1 cellular context compared by ENCODE assay signal in the genomic region with DNA sequence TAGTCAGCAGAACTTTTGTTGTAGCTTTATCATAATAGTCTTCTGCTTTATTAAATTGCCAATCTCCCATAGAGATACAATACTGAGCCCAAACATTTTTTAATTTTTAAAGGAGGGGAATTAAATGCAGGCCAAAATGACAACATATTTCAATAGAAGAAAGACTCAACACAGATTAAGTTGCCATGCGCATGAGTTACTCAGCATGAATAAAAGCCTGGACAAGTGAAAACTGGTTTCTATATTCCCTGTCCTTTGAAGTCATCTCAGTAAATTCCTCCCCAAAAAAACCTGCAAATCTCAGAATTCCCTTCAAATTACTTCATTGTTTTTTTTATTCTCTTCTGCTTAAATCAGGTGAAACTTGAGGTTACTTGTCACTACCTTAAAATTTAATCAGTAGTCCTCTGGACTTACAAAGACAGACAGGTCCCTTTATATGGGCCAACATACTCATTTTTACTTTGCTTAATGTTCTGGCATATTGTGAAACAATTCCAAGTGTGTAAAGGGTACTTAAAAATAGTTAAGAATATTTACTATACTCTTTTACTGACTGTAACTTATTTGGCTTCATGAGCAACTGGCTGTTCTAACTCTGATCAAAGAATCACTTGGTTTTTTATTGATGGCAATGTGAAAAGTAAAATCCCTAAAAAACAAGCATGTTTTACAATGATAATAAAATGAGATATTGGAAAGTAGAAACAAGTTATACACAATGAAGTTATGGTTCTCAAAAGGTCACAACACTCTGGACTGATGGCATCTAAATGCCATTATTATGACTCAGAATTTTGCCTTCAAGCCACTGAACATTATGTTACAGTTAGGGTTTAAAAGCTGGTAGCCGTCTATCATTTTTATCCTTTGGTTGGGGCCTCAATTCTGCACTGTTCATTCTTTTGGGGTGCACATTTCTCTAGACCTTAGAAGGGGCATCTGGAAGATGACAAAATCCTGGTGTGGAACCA.
TF ChIP-seq lines count a peak whose summit lies in the region.

No MANE protein-coding gene starts in this region.

TF ChIP-seq in GM23338, 12 proteins besides CTCF, POLR2A, EP300 and RAD21:
- no peak for TF ChIP-seq POLR2AphosphoS5 (IDR thresholded peaks at IDR 0.05; ENCODE audit: low read depth)
- TF ChIP-seq CREB1 (CRISPR knock-in tag; IDR thresholded peaks at IDR 0.05; ENCODE audit: low read depth): no peak
- no peak for TF ChIP-seq NANOG (IDR thresholded peaks at IDR 0.05; ENCODE audit: borderline replicate concordance)
- TF ChIP-seq EZH2phosphoT487 (IDR thresholded peaks at IDR 0.05; ENCODE audit: unreplicated experiment): no peak
- TF ChIP-seq ZNF114 (CRISPR knock-in tag; IDR thresholded peaks at IDR 0.05): no peak
- no peak for TF ChIP-seq STAT1 (IDR thresholded peaks at IDR 0.05; ENCODE audit: unreplicated experiment)
- TF ChIP-seq, protein P1, sequence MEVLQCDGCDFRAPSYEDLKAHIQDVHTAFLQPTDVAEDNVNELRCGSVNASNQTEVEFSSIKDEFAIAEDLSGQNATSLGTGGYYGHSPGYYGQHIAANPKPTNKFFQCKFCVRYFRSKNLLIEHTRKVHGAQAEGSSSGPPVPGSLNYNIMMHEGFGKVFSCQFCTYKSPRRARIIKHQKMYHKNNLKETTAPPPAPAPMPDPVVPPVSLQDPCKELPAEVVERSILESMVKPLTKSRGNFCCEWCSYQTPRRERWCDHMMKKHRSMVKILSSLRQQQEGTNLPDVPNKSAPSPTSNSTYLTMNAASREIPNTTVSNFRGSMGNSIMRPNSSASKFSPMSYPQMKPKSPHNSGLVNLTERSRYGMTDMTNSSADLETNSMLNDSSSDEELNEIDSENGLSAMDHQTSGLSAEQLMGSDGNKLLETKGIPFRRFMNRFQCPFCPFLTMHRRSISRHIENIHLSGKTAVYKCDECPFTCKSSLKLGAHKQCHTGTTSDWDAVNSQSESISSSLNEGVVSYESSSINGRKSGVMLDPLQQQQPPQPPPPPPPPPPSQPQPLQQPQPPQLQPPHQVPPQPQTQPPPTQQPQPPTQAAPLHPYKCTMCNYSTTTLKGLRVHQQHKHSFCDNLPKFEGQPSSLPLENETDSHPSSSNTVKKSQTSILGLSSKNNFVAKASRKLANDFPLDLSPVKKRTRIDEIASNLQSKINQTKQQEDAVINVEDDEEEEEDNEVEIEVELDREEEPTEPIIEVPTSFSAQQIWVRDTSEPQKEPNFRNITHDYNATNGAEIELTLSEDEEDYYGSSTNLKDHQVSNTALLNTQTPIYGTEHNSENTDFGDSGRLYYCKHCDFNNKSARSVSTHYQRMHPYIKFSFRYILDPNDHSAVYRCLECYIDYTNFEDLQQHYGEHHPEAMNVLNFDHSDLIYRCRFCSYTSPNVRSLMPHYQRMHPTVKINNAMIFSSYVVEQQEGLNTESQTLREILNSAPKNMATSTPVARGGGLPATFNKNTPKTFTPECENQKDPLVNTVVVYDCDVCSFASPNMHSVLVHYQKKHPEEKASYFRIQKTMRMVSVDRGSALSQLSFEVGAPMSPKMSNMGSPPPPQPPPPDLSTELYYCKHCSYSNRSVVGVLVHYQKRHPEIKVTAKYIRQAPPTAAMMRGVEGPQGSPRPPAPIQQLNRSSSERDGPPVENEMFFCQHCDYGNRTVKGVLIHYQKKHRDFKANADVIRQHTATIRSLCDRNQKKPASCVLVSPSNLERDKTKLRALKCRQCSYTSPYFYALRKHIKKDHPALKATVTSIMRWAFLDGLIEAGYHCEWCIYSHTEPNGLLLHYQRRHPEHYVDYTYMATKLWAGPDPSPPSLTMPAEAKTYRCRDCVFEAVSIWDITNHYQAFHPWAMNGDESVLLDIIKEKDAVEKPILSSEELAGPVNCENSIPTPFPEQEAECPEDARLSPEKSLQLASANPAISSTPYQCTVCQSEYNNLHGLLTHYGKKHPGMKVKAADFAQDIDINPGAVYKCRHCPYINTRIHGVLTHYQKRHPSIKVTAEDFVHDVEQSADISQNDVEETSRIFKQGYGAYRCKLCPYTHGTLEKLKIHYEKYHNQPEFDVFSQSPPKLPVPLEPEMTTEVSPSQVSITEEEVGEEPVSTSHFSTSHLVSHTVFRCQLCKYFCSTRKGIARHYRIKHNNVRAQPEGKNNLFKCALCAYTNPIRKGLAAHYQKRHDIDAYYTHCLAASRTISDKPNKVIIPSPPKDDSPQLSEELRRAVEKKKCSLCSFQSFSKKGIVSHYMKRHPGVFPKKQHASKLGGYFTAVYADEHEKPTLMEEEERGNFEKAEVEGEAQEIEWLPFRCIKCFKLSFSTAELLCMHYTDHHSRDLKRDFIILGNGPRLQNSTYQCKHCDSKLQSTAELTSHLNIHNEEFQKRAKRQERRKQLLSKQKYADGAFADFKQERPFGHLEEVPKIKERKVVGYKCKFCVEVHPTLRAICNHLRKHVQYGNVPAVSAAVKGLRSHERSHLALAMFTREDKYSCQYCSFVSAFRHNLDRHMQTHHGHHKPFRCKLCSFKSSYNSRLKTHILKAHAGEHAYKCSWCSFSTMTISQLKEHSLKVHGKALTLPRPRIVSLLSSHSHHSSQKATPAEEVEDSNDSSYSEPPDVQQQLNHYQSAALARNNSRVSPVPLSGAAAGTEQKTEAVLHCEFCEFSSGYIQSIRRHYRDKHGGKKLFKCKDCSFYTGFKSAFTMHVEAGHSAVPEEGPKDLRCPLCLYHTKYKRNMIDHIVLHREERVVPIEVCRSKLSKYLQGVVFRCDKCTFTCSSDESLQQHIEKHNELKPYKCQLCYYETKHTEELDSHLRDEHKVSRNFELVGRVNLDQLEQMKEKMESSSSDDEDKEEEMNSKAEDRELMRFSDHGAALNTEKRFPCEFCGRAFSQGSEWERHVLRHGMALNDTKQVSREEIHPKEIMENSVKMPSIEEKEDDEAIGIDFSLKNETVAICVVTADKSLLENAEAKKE (CRISPR knock-in tag; IDR thresholded peaks at IDR 0.05): no peak
- TF ChIP-seq EZH2 (IDR thresholded peaks at IDR 0.05; ENCODE audit: low read depth, unreplicated experiment): no peak
- TF ChIP-seq ZNF331 (CRISPR knock-in tag; IDR thresholded peaks at IDR 0.05; ENCODE audit: low read depth): no peak
- TF ChIP-seq, protein P2, sequence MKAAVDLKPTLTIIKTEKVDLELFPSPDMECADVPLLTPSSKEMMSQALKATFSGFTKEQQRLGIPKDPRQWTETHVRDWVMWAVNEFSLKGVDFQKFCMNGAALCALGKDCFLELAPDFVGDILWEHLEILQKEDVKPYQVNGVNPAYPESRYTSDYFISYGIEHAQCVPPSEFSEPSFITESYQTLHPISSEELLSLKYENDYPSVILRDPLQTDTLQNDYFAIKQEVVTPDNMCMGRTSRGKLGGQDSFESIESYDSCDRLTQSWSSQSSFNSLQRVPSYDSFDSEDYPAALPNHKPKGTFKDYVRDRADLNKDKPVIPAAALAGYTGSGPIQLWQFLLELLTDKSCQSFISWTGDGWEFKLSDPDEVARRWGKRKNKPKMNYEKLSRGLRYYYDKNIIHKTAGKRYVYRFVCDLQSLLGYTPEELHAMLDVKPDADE (IDR thresholded peaks at IDR 0.05): no peak
- TF ChIP-seq, protein P3, sequence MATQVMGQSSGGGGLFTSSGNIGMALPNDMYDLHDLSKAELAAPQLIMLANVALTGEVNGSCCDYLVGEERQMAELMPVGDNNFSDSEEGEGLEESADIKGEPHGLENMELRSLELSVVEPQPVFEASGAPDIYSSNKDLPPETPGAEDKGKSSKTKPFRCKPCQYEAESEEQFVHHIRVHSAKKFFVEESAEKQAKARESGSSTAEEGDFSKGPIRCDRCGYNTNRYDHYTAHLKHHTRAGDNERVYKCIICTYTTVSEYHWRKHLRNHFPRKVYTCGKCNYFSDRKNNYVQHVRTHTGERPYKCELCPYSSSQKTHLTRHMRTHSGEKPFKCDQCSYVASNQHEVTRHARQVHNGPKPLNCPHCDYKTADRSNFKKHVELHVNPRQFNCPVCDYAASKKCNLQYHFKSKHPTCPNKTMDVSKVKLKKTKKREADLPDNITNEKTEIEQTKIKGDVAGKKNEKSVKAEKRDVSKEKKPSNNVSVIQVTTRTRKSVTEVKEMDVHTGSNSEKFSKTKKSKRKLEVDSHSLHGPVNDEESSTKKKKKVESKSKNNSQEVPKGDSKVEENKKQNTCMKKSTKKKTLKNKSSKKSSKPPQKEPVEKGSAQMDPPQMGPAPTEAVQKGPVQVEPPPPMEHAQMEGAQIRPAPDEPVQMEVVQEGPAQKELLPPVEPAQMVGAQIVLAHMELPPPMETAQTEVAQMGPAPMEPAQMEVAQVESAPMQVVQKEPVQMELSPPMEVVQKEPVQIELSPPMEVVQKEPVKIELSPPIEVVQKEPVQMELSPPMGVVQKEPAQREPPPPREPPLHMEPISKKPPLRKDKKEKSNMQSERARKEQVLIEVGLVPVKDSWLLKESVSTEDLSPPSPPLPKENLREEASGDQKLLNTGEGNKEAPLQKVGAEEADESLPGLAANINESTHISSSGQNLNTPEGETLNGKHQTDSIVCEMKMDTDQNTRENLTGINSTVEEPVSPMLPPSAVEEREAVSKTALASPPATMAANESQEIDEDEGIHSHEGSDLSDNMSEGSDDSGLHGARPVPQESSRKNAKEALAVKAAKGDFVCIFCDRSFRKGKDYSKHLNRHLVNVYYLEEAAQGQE (IDR thresholded peaks at IDR 0.05; ENCODE audit: unreplicated experiment): no peak
- TF ChIP-seq JUNB (IDR thresholded peaks at IDR 0.05; ENCODE audit: unreplicated experiment): no peak
